Comparison of ENCODE assay signal across 8 cellular contexts in genomic region chr15:45179221-45179985, GRCh38. TPM values are rescaled to one million over a fixed set of nuclear protein-coding genes. Genes with fewer than 3 reads are reported as not detected.
DNase-seq lines count a peak whose midpoint lies in the region; ATAC-seq and TF ChIP-seq lines count a peak whose summit lies in the region.

No MANE protein-coding gene starts in this region.

- POLR2A ChIA-PET in Caco-2 (lab: Charles Lee), result no interaction called here

- H3K27me3 Mint-ChIP-seq in Caco-2 (ENCODE audit: insufficient read depth, unreplicated experiment), result no peaks in the 10 kb centered on the region
- no peaks in the 10 kb centered on the region for H3K27me3 Mint-ChIP-seq in activated T-cell treated with anti-CD3 and anti-CD28 coated beads, Interleukin-2, amount 50 U/mL, for 24 hours

- no peak overlapping the region for H3K4me3 Mint-ChIP-seq in Caco-2 (ENCODE audit: unreplicated experiment)
- no peak overlapping the region for H3K4me3 Mint-ChIP-seq in activated T-cell treated with anti-CD3 and anti-CD28 coated beads, Interleukin-2, amount 50 U/mL, for 24 hours

- no peak overlapping the region for H3K27ac Mint-ChIP-seq in Caco-2 (ENCODE audit: unreplicated experiment)
- H3K27ac Mint-ChIP-seq in activated T-cell treated with anti-CD3 and anti-CD28 coated beads, Interleukin-2, amount 50 U/mL, for 24 hours, result no peak overlapping the region

- H3K36me3 ChIP-seq in Caco-2 (ENCODE audit: control insufficient read depth, insufficient read depth, low read length) (0 out of 2 replicates have a peak, but pooled peaks cover 1% of the 10 kb centered on the region), left ventricle myocardium inferior (peaks cover 5% of the 10 kb centered on the region)

- H3K27me3 ChIP-seq in Caco-2 (replicated peaks; ENCODE audit: control insufficient read depth, insufficient read depth, low read length) (no peaks in the 10 kb centered on the region), left ventricle myocardium inferior (ENCODE audit: low read depth) (no peaks in the 10 kb centered on the region)

- H3K4me3 ChIP-seq in Caco-2 (ENCODE audit: low read depth, low read length) (no peak overlapping the region), left ventricle myocardium inferior (no peak overlapping the region)

- BruUV-seq in Caco-2 (replicated peaks; lab: Mats Ljungman, UMichigan), result no TSS peak

- no peak overlapping the region for H3K27ac ChIP-seq in left ventricle myocardium inferior (replicated peaks)

- TF ChIP-seq CTCF in Caco-2 (IDR thresholded peaks at IDR 0.05; ENCODE audit: insufficient read depth in 1 of 2, low read depth in 1 of 2, low read length in 1 of 2, severe bottlenecking in 1 of 2, unreplicated experiment in 1 of 2), result peak; percentile 37 to 49
- TF ChIP-seq CTCF in LNCAP (IDR thresholded peaks at IDR 0.05), result peak; percentile 62
- TF ChIP-seq CTCF in left ventricle myocardium inferior (IDR thresholded peaks at IDR 0.05; ENCODE audit: borderline replicate concordance), result peak; percentile 53

- intact Hi-C loops in Caco-2 (cut with micrococcal nuclease; ENCODE audit: unreplicated experiment) (no loop called here), left ventricle myocardium inferior (cut with micrococcal nuclease) (no loop called here)

- CTCF ChIA-PET in Caco-2 (lab: Charles Lee), result interaction anchor here (2.0 kb wide), 1 partner anchor 16 kb away, joined by 6 read pairs; no protein-coding TSS in a partner anchor

- H3K9me3 Mint-ChIP-seq in Caco-2 (ENCODE audit: unreplicated experiment), result no peaks in the 10 kb centered on the region
- no peaks in the 10 kb centered on the region for H3K9me3 Mint-ChIP-seq in activated T-cell treated with anti-CD3 and anti-CD28 coated beads, Interleukin-2, amount 50 U/mL, for 24 hours

- no peaks in the 10 kb centered on the region for H3K4me1 Mint-ChIP-seq in Caco-2 (ENCODE audit: low read depth, unreplicated experiment)
- peaks cover 25% of the 10 kb centered on the region for H3K4me1 Mint-ChIP-seq in activated T-cell treated with anti-CD3 and anti-CD28 coated beads, Interleukin-2, amount 50 U/mL, for 24 hours (ENCODE audit: low read depth)

- H3K36me3 Mint-ChIP-seq in Caco-2 (ENCODE audit: insufficient read depth, unreplicated experiment), result no peaks in the 10 kb centered on the region
- H3K36me3 Mint-ChIP-seq in activated T-cell treated with anti-CD3 and anti-CD28 coated beads, Interleukin-2, amount 50 U/mL, for 24 hours (ENCODE audit: low read depth), result peaks cover 9% of the 10 kb centered on the region

- H3K4me1 ChIP-seq in Caco-2, result no peaks in the 10 kb centered on the region
- peaks cover 5% of the 10 kb centered on the region for H3K4me1 ChIP-seq in left ventricle myocardium inferior

- DNase-seq in Caco-2 (peak in 1 of 2 experiments; percentile 54), left ventricle myocardium inferior (no peak), NOMO-1 treated with DMSO at 0.1 percent for 48 hours (lab: John Stamatoyannopoulos, UW; ENCODE audit: unreplicated experiment) (no peak)
- DNase-seq in activated T-cell treated with anti-CD3 and anti-CD28 coated beads, Interleukin-2, amount 50 U/mL, for 24 hours, result peak; percentile 64
- DNase-seq in stimulated activated CD8-positive, alpha-beta memory T cell treated with anti-CD3 and anti-CD28 coated beads, Interleukin-12 subunit alpha, Interleukin-12 subunit beta, amount 100 ng/mL, for 4 hours (ENCODE audit: low read depth), result peak; percentile 21

- ATAC-seq in GM18867 (IDR thresholded peaks at IDR 0.05; ENCODE audit: unreplicated experiment) (no peak), HG03045 (IDR thresholded peaks at IDR 0.05; ENCODE audit: unreplicated experiment) (no peak)

- H3K9me3 ChIP-seq in Caco-2 (no peaks in the 10 kb centered on the region), left ventricle myocardium inferior (replicated peaks) (no peaks in the 10 kb centered on the region)

RNA-seq across cellular contexts. Expression of gene SHF, which starts 8.4 kb away (rescaled TPM):
- total RNA-seq in Caco-2 (2022) (11.9 and 12.9 TPM in 2 replicates), left ventricle myocardium inferior (4.4 TPM)

RNA-seq across cellular contexts. Expression of gene DUOX1, which starts 49.6 kb away (rescaled TPM):
- 0.14 and 0.56 TPM in 2 replicates for total RNA-seq in Caco-2 (2022)
- 0.80 TPM for total RNA-seq in left ventricle myocardium inferior

RNA-seq across cellular contexts. Expression of gene DUOXA1, which starts 49.7 kb away (rescaled TPM):
- total RNA-seq in Caco-2 (2022) (0.39 TPM in 1 of 2 replicates, not detected in the other), left ventricle myocardium inferior (0.30 TPM)

Comparison
In these comparisons a context has a peak if more than half of its experiments do, and no peak if none do; other contexts are left out.
1. DNase-seq: peak in activated T-cell treated with anti-CD3 and anti-CD28 coated beads, Interleukin-2, amount 50 U/mL, for 24 hours (single experiment) and stimulated activated CD8-positive, alpha-beta memory T cell treated with anti-CD3 and anti-CD28 coated beads, Interleukin-12 subunit alpha, Interleukin-12 subunit beta, amount 100 ng/mL, for 4 hours (single experiment); none in left ventricle myocardium inferior (single experiment) and NOMO-1 treated with DMSO at 0.1 percent for 48 hours (single experiment).
2. Peak in every context shown above with its lines, with median percentiles within 50 percentile points of each other: CTCF ChIP-seq.